ENCODE assay signal across 10 cellular contexts in genomic region chr17:75829747-75830146, GRCh38.
"Had no signal": no experiment of that assay in that cellular context is flagged by ENCODE, and none has a peak within 500 bp of the region (broad histone marks: within the 10 kb centered on the region; RNA-seq: fewer than 3 reads in every experiment).

No MANE protein-coding gene starts in this region.

- ATAC-seq: activated T-cell treated with anti-CD3 and anti-CD28 coated beads, Interleukin-2, amount 50 U/mL, for 72 hours; effector memory CD8-positive, alpha-beta T cell; left lobe of liver; stimulated activated memory B cell treated with anti-CD40 and anti-IgM and Interleukin-4, amounts not matched to agents 10 μg/mL and 1 μg/mL and 100 μg/mL, for 72 hours had no signal

- H3K27ac ChIP-seq: ascending aorta, breast epithelium, epithelial cell of prostate, thyroid gland had no signal

- H3K27me3 Mint-ChIP-seq: dendritic cell treated with granulocyte-macrophage colony-stimulating factor and Interleukin-4, amounts not matched to agents 40 ng/mL and 50 ng/mL, for 4 days; effector memory CD8-positive, alpha-beta T cell; stimulated activated memory B cell treated with anti-CD40 and anti-IgM and Interleukin-4, amounts not matched to agents 10 μg/mL and 1 μg/mL and 100 μg/mL, for 72 hours had no signal

- H3K27ac Mint-ChIP-seq: activated T-cell treated with anti-CD3 and anti-CD28 coated beads, Interleukin-2, amount 50 U/mL, for 72 hours; stimulated activated memory B cell treated with anti-CD40 and anti-IgM and Interleukin-4, amounts not matched to agents 10 μg/mL and 1 μg/mL and 100 μg/mL, for 72 hours had no signal

- DNase-seq: head of caudate nucleus, thyroid gland had no signal

- H3K36me3 ChIP-seq: breast epithelium had no signal

- H3K9me3 Mint-ChIP-seq: activated T-cell treated with anti-CD3 and anti-CD28 coated beads, Interleukin-2, amount 50 U/mL, for 72 hours; dendritic cell treated with granulocyte-macrophage colony-stimulating factor and Interleukin-4, amounts not matched to agents 40 ng/mL and 50 ng/mL, for 4 days; effector memory CD8-positive, alpha-beta T cell; stimulated activated memory B cell treated with anti-CD40 and anti-IgM and Interleukin-4, amounts not matched to agents 10 μg/mL and 1 μg/mL and 100 μg/mL, for 72 hours had no signal

- H3K9me3 ChIP-seq: ascending aorta, breast epithelium, thyroid gland had no signal

- H3K27me3 ChIP-seq: ascending aorta, breast epithelium, thyroid gland had no signal

- H3K4me3 ChIP-seq: ascending aorta, breast epithelium, thyroid gland had no signal

- H3K4me3 Mint-ChIP-seq: activated T-cell treated with anti-CD3 and anti-CD28 coated beads, Interleukin-2, amount 50 U/mL, for 72 hours; dendritic cell treated with granulocyte-macrophage colony-stimulating factor and Interleukin-4, amounts not matched to agents 40 ng/mL and 50 ng/mL, for 4 days; stimulated activated memory B cell treated with anti-CD40 and anti-IgM and Interleukin-4, amounts not matched to agents 10 μg/mL and 1 μg/mL and 100 μg/mL, for 72 hours had no signal
